ENCODE assay signal across 20 cellular contexts in genomic region chr19:41533691-41534090, GRCh38. TPM values are rescaled to one million over a fixed set of nuclear protein-coding genes. Genes with fewer than 3 reads are reported as not detected.
DNase-seq lines count a peak whose midpoint lies in the region; ATAC-seq, FAIRE-seq and TF ChIP-seq lines count a peak whose summit lies in the region.
"Had no signal": no experiment of that assay in that cellular context is flagged by ENCODE, and none has a peak within 500 bp of the region (broad histone marks: within the 10 kb centered on the region; RNA-seq: fewer than 3 reads in every experiment).

No MANE protein-coding gene starts in this region.

- H3K4me1 Mint-ChIP-seq in CD4-positive, CD25-positive, alpha-beta regulatory T cell: peaks cover 27 to 65% (median 41%) of the 10 kb centered on the region in 4 donors
- peaks cover 72% of the 10 kb centered on the region for H3K4me1 Mint-ChIP-seq in dendritic cell treated with granulocyte-macrophage colony-stimulating factor and Interleukin-4, amounts not matched to agents 40 ng/mL and 50 ng/mL, for 4 days (ENCODE audit: low read depth)

- H3K9me3 Mint-ChIP-seq in CD4-positive, CD25-positive, alpha-beta regulatory T cell: peaks cover 0 to 5% (median 2%) of the 10 kb centered on the region in 7 donors
- H3K9me3 Mint-ChIP-seq in dendritic cell treated with granulocyte-macrophage colony-stimulating factor and Interleukin-4, amounts not matched to agents 40 ng/mL and 50 ng/mL, for 4 days: peaks cover 32% of the 10 kb centered on the region

- no peak for DNase-seq in CD4-positive, CD25-positive, alpha-beta regulatory T cell
- DNase-seq in GM12864 (ENCODE audit: low read depth) (no peak), SW480 (ENCODE audit: low spot score) (no peak), small intestine (no peak), cerebellar cortex (ENCODE audit: low spot score) (no peak)
- DNase-seq: activated CD4-positive, CD25-positive, alpha-beta regulatory T cell treated with anti-CD3 and anti-CD28 coated beads, Interleukin-2, amount 50 U/mL, for 72 hours; activated effector memory CD4-positive, alpha-beta T cell treated with anti-CD3 and anti-CD28 coated beads, Interleukin-2, amount 50 U/mL, for 16 hours; mucosa of descending colon; NCI-H187; NCI-H524 treated with DMSO at 0.1 percent for 48 hours; posterior cingulate gyrus; SW 1271; uterus had no signal

- H3K4me3 ChIP-seq in CD4-positive, CD25-positive, alpha-beta regulatory T cell (ENCODE audit: low read depth, low read length): peak overlapping the region; percentile 2
- peak overlapping the region; percentile 46; the same call in 1 of the 2 replicates for H3K4me3 ChIP-seq in GM12864 (ENCODE audit: low read depth, low read length)
- H3K4me3 ChIP-seq in SU-DHL-6 (ENCODE audit: insufficient read depth, low read length, poor library complexity, severe bottlenecking): no peak overlapping the region
- H3K4me3 ChIP-seq in small intestine (ENCODE audit: low read depth in 1 of 2, low read length in 2 of 2): no peak overlapping the region
- H3K4me3 ChIP-seq: hepatocyte, mucosa of descending colon, skin epidermis, uterus had no signal

- peaks cover 15% of the 10 kb centered on the region; the same call in 1 of the 2 replicates for H3F3A ChIP-seq in SU-DHL-6 (ENCODE audit: insufficient read depth)

- peak overlapping the region; percentile 62 to 86 (median 76) for H3K27ac Mint-ChIP-seq in CD4-positive, CD25-positive, alpha-beta regulatory T cell
- peak overlapping the region; percentile 27 for H3K27ac Mint-ChIP-seq in dendritic cell treated with granulocyte-macrophage colony-stimulating factor and Interleukin-4, amounts not matched to agents 40 ng/mL and 50 ng/mL, for 4 days

- no peak for TF ChIP-seq CTCF in GM12864 (IDR thresholded peaks at IDR 0.05; ENCODE audit: low read depth, low read length, missing control alignments)
- TF ChIP-seq CTCF in SU-DHL-6 (IDR thresholded peaks at IDR 0.05; ENCODE audit: insufficient read depth, low read length, poor library complexity, severe bottlenecking): no peak

- H3K27me3 ChIP-seq in CD4-positive, CD25-positive, alpha-beta regulatory T cell (ENCODE audit: control insufficient read depth, insufficient read depth, low read length): peaks cover 2% of the 10 kb centered on the region
- no peaks in the 10 kb centered on the region for H3K27me3 ChIP-seq in SU-DHL-6 (ENCODE audit: low read length)
- no peaks in the 10 kb centered on the region for H3K27me3 ChIP-seq in small intestine (ENCODE audit: control insufficient read depth in 2 of 2, insufficient read depth in 2 of 2, low read length in 2 of 2)
- H3K27me3 ChIP-seq: hepatocyte, uterus had no signal

- no peak overlapping the region for H3K9ac ChIP-seq in SU-DHL-6 (ENCODE audit: low read length)

- peaks cover 9% of the 10 kb centered on the region for H3K27me3 Mint-ChIP-seq in CD4-positive, CD25-positive, alpha-beta regulatory T cell
- no peaks in the 10 kb centered on the region for H3K27me3 Mint-ChIP-seq in dendritic cell treated with granulocyte-macrophage colony-stimulating factor and Interleukin-4, amounts not matched to agents 40 ng/mL and 50 ng/mL, for 4 days

- peaks cover 0 to 2% of the 10 kb centered on the region in 2 experiments for H3K9me3 ChIP-seq in CD4-positive, CD25-positive, alpha-beta regulatory T cell (ENCODE audit: control insufficient read depth in 2 of 2, low read length in 2 of 2)
- H3K9me3 ChIP-seq in SU-DHL-6 (ENCODE audit: insufficient read depth, low read length): no peaks in the 10 kb centered on the region
- H3K9me3 ChIP-seq in small intestine (ENCODE audit: control insufficient read depth, low read depth): peaks cover 2% of the 10 kb centered on the region
- H3K9me3 ChIP-seq: mucosa of descending colon, uterus had no signal

- no peak for FAIRE-seq in small intestine (lab: Jason Lieb, UNC)
- FAIRE-seq: RCC 7860 had no signal

- 27 to 70% (median 52%) methylated on average over 1 of the region's 1 CpG for WGBS in small intestine, 3 donors

- no peak for ATAC-seq in CD4-positive, CD25-positive, alpha-beta regulatory T cell (ENCODE audit: low read depth in 2 of 2)
- ATAC-seq: mucosa of descending colon had no signal

- H3K4me3 Mint-ChIP-seq in CD4-positive, CD25-positive, alpha-beta regulatory T cell: peak overlapping the region in 1 of 4 donors; percentile 1
- H3K4me3 Mint-ChIP-seq in dendritic cell treated with granulocyte-macrophage colony-stimulating factor and Interleukin-4, amounts not matched to agents 40 ng/mL and 50 ng/mL, for 4 days: no peak overlapping the region

- no peaks in the 10 kb centered on the region for H4K20me1 ChIP-seq in SU-DHL-6 (ENCODE audit: low read depth, low read length)

- H3K9me2 ChIP-seq in SU-DHL-6 (replicated peaks; ENCODE audit: insufficient read depth, low read length): no peaks in the 10 kb centered on the region

- H3K36me3 Mint-ChIP-seq in CD4-positive, CD25-positive, alpha-beta regulatory T cell: no peaks in the 10 kb centered on the region
- H3K36me3 Mint-ChIP-seq in dendritic cell treated with granulocyte-macrophage colony-stimulating factor and Interleukin-4, amounts not matched to agents 40 ng/mL and 50 ng/mL, for 4 days (ENCODE audit: low read depth): peaks cover 26% of the 10 kb centered on the region

- no peaks in the 10 kb centered on the region for H3K36me3 ChIP-seq in CD4-positive, CD25-positive, alpha-beta regulatory T cell (ENCODE audit: control insufficient read depth, insufficient read depth, low read length)
- no peaks in the 10 kb centered on the region for H3K36me3 ChIP-seq in SU-DHL-6 (ENCODE audit: low read length)
- no peaks in the 10 kb centered on the region for H3K36me3 ChIP-seq in small intestine (ENCODE audit: control insufficient read depth in 2 of 2, insufficient read depth in 2 of 2, low read length in 2 of 2)
- H3K36me3 ChIP-seq: uterus had no signal

- H3K27ac ChIP-seq in CD4-positive, CD25-positive, alpha-beta regulatory T cell (ENCODE audit: insufficient read depth, low read length, poor library complexity, severe bottlenecking): no peak overlapping the region
- H3K27ac ChIP-seq in SU-DHL-6 (ENCODE audit: low read depth, low read length): no peak overlapping the region
- H3K27ac ChIP-seq in small intestine (ENCODE audit: low read depth in 1 of 2, low read length in 1 of 2): no peak overlapping the region
- H3K27ac ChIP-seq: C4-2B, hepatocyte had no signal

- H3K4me1 ChIP-seq in CD4-positive, CD25-positive, alpha-beta regulatory T cell (ENCODE audit: control insufficient read depth, insufficient read depth, low read length, poor library complexity, severe bottlenecking): peaks cover 54% of the 10 kb centered on the region
- peaks cover 0 to 3% of the 10 kb centered on the region in 2 donors for H3K4me1 ChIP-seq in small intestine (ENCODE audit: control insufficient read depth in 2 of 2, insufficient read depth in 1 of 2, low read depth in 1 of 2, low read length in 1 of 2)
- H3K4me1 ChIP-seq: uterus had no signal

- no peak overlapping the region for H2AFZ ChIP-seq in SU-DHL-6 (ENCODE audit: low read depth, low read length, severe bottlenecking)
- H2AFZ ChIP-seq: hepatocyte had no signal

- intact Hi-C loops in dendritic cell treated with granulocyte-macrophage colony-stimulating factor and Interleukin-4, amounts not matched to agents 40 ng/mL and 50 ng/mL, for 4 days (cut with micrococcal nuclease): no loop called here

- peak overlapping the region; percentile 65 for H3K4me2 ChIP-seq in SU-DHL-6 (ENCODE audit: low read depth, low read length, poor library complexity, severe bottlenecking)
- H3K4me2 ChIP-seq: hepatocyte had no signal

- H3K79me2 ChIP-seq in SU-DHL-6 (ENCODE audit: insufficient read depth, low read length): no peaks in the 10 kb centered on the region
- H3K79me2 ChIP-seq: hepatocyte had no signal

RNA-seq across cellular contexts. Expression of gene CEACAM21, which starts 42.3 kb away (rescaled TPM):
- 43.8 TPM for total RNA-seq in CD4-positive, CD25-positive, alpha-beta regulatory T cell
- polyA plus RNA-seq in CD4-positive, CD25-positive, alpha-beta regulatory T cell: 10 to 100 TPM; 39.1 to 58.6 (median 46.7) TPM
- 1 to 10 TPM in 2 of 3 donors, not detected in 1; 1.9 to 4.6 TPM for polyA plus RNA-seq in small intestine
- total RNA-seq: LHCN-M2 had no signal
- polyA plus RNA-seq: hepatocyte had no signal

Comparison
In these comparisons a context has a peak if more than half of its experiments do, and no peak if none do; other contexts are left out.
1. H3K4me3 ChIP-seq: peak in CD4-positive, CD25-positive, alpha-beta regulatory T cell (single experiment) and GM12864 (single experiment); none in SU-DHL-6 (single experiment) and small intestine (0 of 2).
2. RNA of gene CEACAM21, which starts 42.3 kb away (polyA plus RNA-seq): 39.1 to 58.6 TPM in CD4-positive, CD25-positive, alpha-beta regulatory T cell; 1.9 to 4.6 TPM in small intestine; every median in the first group is over 4 times any median in the second.